15 cellular contexts compared by ENCODE assay signal in the genomic region with DNA sequence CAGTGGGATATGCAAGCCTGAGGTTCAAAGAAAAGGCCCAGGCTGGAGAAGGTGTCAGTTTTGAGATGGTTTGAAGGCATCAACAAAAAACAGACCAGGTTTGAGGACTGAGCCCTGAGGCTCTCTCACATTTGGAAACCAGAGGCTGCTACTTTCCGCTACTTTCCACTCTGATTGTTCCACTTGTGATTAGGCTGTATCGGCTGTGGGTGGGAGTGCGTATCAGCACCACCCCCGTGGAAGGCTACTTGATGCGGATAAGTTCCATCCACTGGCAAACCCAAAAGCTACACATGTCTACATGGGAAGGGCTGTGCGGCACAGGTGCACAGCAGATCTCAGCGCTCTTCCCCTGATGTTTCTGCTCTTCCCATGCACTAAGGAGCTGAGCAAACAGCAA.
DNase-seq lines count a peak whose midpoint lies in the region; ATAC-seq, FAIRE-seq and TF ChIP-seq lines count a peak whose summit lies in the region.
"Had no signal": no experiment of that assay in that cellular context is flagged by ENCODE, and none has a peak within 500 bp of the region (broad histone marks: within the 10 kb centered on the region; RNA-seq: fewer than 3 reads in every experiment).

No MANE protein-coding gene starts in this region.

- H3K9me3 Mint-ChIP-seq in activated CD4-positive, alpha-beta T cell treated with anti-CD3 and anti-CD28 coated beads, Interleukin-2, amount 10 ng/mL, durations not matched to agents 7 days and 5 days: no peaks in the 10 kb centered on the region
- no peaks in the 10 kb centered on the region for H3K9me3 Mint-ChIP-seq in activated naive CD4-positive, alpha-beta T cell treated with anti-CD3 and anti-CD28 coated beads, Interleukin-2, amount 10 ng/mL, durations not matched to agents 7 days and 5 days

- POLR2A ChIA-PET in activated CD4-positive, alpha-beta T cell treated with anti-CD3 and anti-CD28 coated beads, Interleukin-2, amount 10 ng/mL, durations not matched to agents 7 days and 5 days (lab: Charles Lee): no interaction called here

- peak overlapping the region; percentile 64 for H3K4me3 Mint-ChIP-seq in activated CD4-positive, alpha-beta T cell treated with anti-CD3 and anti-CD28 coated beads, Interleukin-2, amount 10 ng/mL, durations not matched to agents 7 days and 5 days
- peak overlapping the region; percentile 69 for H3K4me3 Mint-ChIP-seq in activated naive CD4-positive, alpha-beta T cell treated with anti-CD3 and anti-CD28 coated beads, Interleukin-2, amount 10 ng/mL, durations not matched to agents 7 days and 5 days

- no peak for DNase-seq in activated CD4-positive, alpha-beta T cell treated with anti-CD3 and anti-CD28 coated beads, Interleukin-2, amount 10 ng/mL, durations not matched to agents 7 days and 5 days
- no peak for DNase-seq in activated naive CD4-positive, alpha-beta T cell treated with anti-CD3 and anti-CD28 coated beads, Interleukin-2, amount 10 ng/mL, durations not matched to agents 7 days and 5 days
- DNase-seq in stimulated activated CD4-positive, alpha-beta T cell treated with anti-CD3 and anti-CD28 coated beads, Interleukin-4, amount 100 ng/mL, for 1 hour: peak; percentile 19
- no peak for DNase-seq in heart right ventricle
- DNase-seq in pons (ENCODE audit: low spot score): no peak
- DNase-seq in GM12892 (ENCODE audit: insufficient read length): no peak
- DNase-seq: DMS153, foreskin melanocyte, NCI-H1417 treated with DMSO at 0.1 percent for 48 hours, posterior cingulate gyrus, Right ventricle myocardium superior had no signal

- H3K4me1 Mint-ChIP-seq in activated CD4-positive, alpha-beta T cell treated with anti-CD3 and anti-CD28 coated beads, Interleukin-2, amount 10 ng/mL, durations not matched to agents 7 days and 5 days: peaks cover 60% of the 10 kb centered on the region
- H3K4me1 Mint-ChIP-seq in activated naive CD4-positive, alpha-beta T cell treated with anti-CD3 and anti-CD28 coated beads, Interleukin-2, amount 10 ng/mL, durations not matched to agents 7 days and 5 days: peaks cover 61% of the 10 kb centered on the region

- no peak for ATAC-seq in heart right ventricle
- ATAC-seq in GM21423 (IDR thresholded peaks at IDR 0.05; ENCODE audit: unreplicated experiment): no peak

- H3K4me1 ChIP-seq in heart right ventricle: peaks cover 9 to 74% (median 43%) of the 10 kb centered on the region in 9 donors

- peak overlapping the region in 1 of 10 donors; percentile 16 for H3K4me3 ChIP-seq in heart right ventricle
- H3K4me3 ChIP-seq: smooth muscle cell had no signal

- H3K9me3 ChIP-seq in KOPT-K1 (ENCODE audit: insufficient read depth, low read length, poor library complexity, severe bottlenecking): no peaks in the 10 kb centered on the region
- no peaks in the 10 kb centered on the region for H3K9me3 ChIP-seq in heart right ventricle

- CTCF ChIA-PET in activated CD4-positive, alpha-beta T cell treated with anti-CD3 and anti-CD28 coated beads, Interleukin-2, amount 10 ng/mL, durations not matched to agents 7 days and 5 days (lab: Charles Lee): interaction anchor here (1.0 to 1.9 kb wide), 7 partner anchors 10 to 336 kb away, joined by 3 to 5 read pairs (median 4); no protein-coding TSS in a partner anchor
- CTCF ChIA-PET in activated naive CD4-positive, alpha-beta T cell treated with anti-CD3 and anti-CD28 coated beads, Interleukin-2, amount 10 ng/mL, durations not matched to agents 7 days and 5 days (lab: Charles Lee): interaction anchor here (0.9 to 1.4 kb wide), 4 partner anchors 16 to 326 kb away, joined by 3 to 4 read pairs (median 4); no protein-coding TSS in a partner anchor

- intact Hi-C loops in heart right ventricle (cut with DNase I): loop anchor here in 1 of 10 donors (10.0 kb wide), 1 partner anchor 328 kb away; a partner anchor contains a TSS

- no peaks in the 10 kb centered on the region for H3K27me3 ChIP-seq in heart right ventricle

- no peak for TF ChIP-seq POLR2A in GM12892 (IDR thresholded peaks at IDR 0.05; ENCODE audit: low read depth, low read length)

- no peaks in the 10 kb centered on the region for H3K27me3 Mint-ChIP-seq in activated CD4-positive, alpha-beta T cell treated with anti-CD3 and anti-CD28 coated beads, Interleukin-2, amount 10 ng/mL, durations not matched to agents 7 days and 5 days
- no peaks in the 10 kb centered on the region for H3K27me3 Mint-ChIP-seq in activated naive CD4-positive, alpha-beta T cell treated with anti-CD3 and anti-CD28 coated beads, Interleukin-2, amount 10 ng/mL, durations not matched to agents 7 days and 5 days

- H3K27ac Mint-ChIP-seq in activated CD4-positive, alpha-beta T cell treated with anti-CD3 and anti-CD28 coated beads, Interleukin-2, amount 10 ng/mL, durations not matched to agents 7 days and 5 days: peak overlapping the region; percentile 79
- peak overlapping the region; percentile 86 for H3K27ac Mint-ChIP-seq in activated naive CD4-positive, alpha-beta T cell treated with anti-CD3 and anti-CD28 coated beads, Interleukin-2, amount 10 ng/mL, durations not matched to agents 7 days and 5 days

- WGBS in heart right ventricle, 2 donors: 91 to 93% methylated on average over 7 of the region's 7 CpGs

- H3K36me3 ChIP-seq in KOPT-K1 (ENCODE audit: insufficient read depth, low read length) (no peaks in the 10 kb centered on the region), heart right ventricle (no peaks in the 10 kb centered on the region)

- peaks cover 30% of the 10 kb centered on the region for H3K36me3 Mint-ChIP-seq in activated CD4-positive, alpha-beta T cell treated with anti-CD3 and anti-CD28 coated beads, Interleukin-2, amount 10 ng/mL, durations not matched to agents 7 days and 5 days (ENCODE audit: low read depth)
- H3K36me3 Mint-ChIP-seq in activated naive CD4-positive, alpha-beta T cell treated with anti-CD3 and anti-CD28 coated beads, Interleukin-2, amount 10 ng/mL, durations not matched to agents 7 days and 5 days: peaks cover 31% of the 10 kb centered on the region

- no peak for TF ChIP-seq CTCF in heart right ventricle (IDR thresholded peaks at IDR 0.05)

- no peak for FAIRE-seq in GM12892 (lab: Jason Lieb, UNC)

- H3K27ac ChIP-seq in KOPT-K1 (ENCODE audit: low read depth, low read length, poor library complexity, severe bottlenecking): peak overlapping the region; percentile 48
- peak overlapping the region in 1 of 10 donors; percentile 65 for H3K27ac ChIP-seq in heart right ventricle
- H3K27ac ChIP-seq: KMS-11 had no signal
